In genomic region chr5:65478336-65478735, GRCh38 we compare ENCODE assay signal across 21 cellular contexts. TPM values are rescaled to one million over a fixed set of nuclear protein-coding genes. Genes with fewer than 3 reads are reported as not detected.
A peak's percentile ranks its signal among the peaks of the same experiment; 100 is the strongest.
DNase-seq lines count a peak whose midpoint lies in the region; ATAC-seq and TF ChIP-seq lines count a peak whose summit lies in the region.
"Had no signal": no experiment of that assay in that cellular context is flagged by ENCODE, and none has a peak within 500 bp of the region (broad histone marks: within the 10 kb centered on the region; RNA-seq: fewer than 3 reads in every experiment).

No MANE protein-coding gene starts in this region.

- dilution Hi-C loops in mammary epithelial cell (cut with HindIII; ENCODE audit: low sequenced_read_pairs), result no loop called here

- peaks cover 6% of the 10 kb centered on the region for H3K4me1 ChIP-seq in mammary epithelial cell (ENCODE audit: insufficient read depth, low read length)
- no peaks in the 10 kb centered on the region for H3K4me1 ChIP-seq in breast epithelium
- H3K4me1 ChIP-seq in mesenchymal stem cell (ENCODE audit: control insufficient read depth, insufficient read depth, low read depth, low read length), result peaks cover 2% of the 10 kb centered on the region

- H2BK5ac ChIP-seq in mesenchymal stem cell (ENCODE audit: low read depth, low read length, poor library complexity, severe bottlenecking), result no peak overlapping the region

- no peaks in the 10 kb centered on the region for H4K20me1 ChIP-seq in mammary epithelial cell (ENCODE audit: insufficient read depth, low read length)

- H2BK15ac ChIP-seq in mesenchymal stem cell (ENCODE audit: low read depth, poor library complexity, severe bottlenecking), result no peak overlapping the region

- H4K91ac ChIP-seq in mesenchymal stem cell (ENCODE audit: low read length), result no peak overlapping the region

- no peak overlapping the region for H4K8ac ChIP-seq in mesenchymal stem cell (ENCODE audit: low read length)

- WGBS in mammary epithelial cell (ENCODE audit: low coverage, missing lambda C conversion rate), result 100% methylated on average over 1 of the region's 1 CpG
- no CpG with 5 or more reads among the region's 1 CpG for WGBS in mesenchymal stem cell

- BruUV-seq in mammary epithelial cell (replicated peaks; lab: Mats Ljungman, UMichigan), result no TSS peak

- H3K27me3 ChIP-seq in mammary epithelial cell (ENCODE audit: insufficient read depth, low read length) (no peaks in the 10 kb centered on the region), breast epithelium (no peaks in the 10 kb centered on the region), mesenchymal stem cell (ENCODE audit: control insufficient read depth in 1 of 2, insufficient read depth in 1 of 2, low read length in 2 of 2) (no peaks in the 10 kb centered on the region)
- H3K27me3 ChIP-seq: Peyer's patch had no signal

- H3K79me1 ChIP-seq in mesenchymal stem cell (replicated peaks; ENCODE audit: low read length, poor library complexity, severe bottlenecking), result peaks cover 3% of the 10 kb centered on the region

- H3K9ac ChIP-seq in mammary epithelial cell (ENCODE audit: insufficient read depth, low read length), result no peak overlapping the region
- peak overlapping the region; percentile 93 for H3K9ac ChIP-seq in mesenchymal stem cell (ENCODE audit: low read length)

- no peak overlapping the region for H2BK120ac ChIP-seq in mesenchymal stem cell (ENCODE audit: low read depth, low read length)

- TF ChIP-seq CTCF in mammary epithelial cell (conservative IDR thresholded peaks at IDR 0.05 in 1 of 2, IDR thresholded peaks at IDR 0.05 in 1 of 2; ENCODE audit: extremely low read depth in 1 of 2, insufficient read depth in 1 of 2, low read depth in 1 of 2, low read length in 2 of 2) (no peak), breast epithelium (IDR thresholded peaks at IDR 0.05) (no peak), choroid plexus epithelial cell (conservative IDR thresholded peaks at IDR 0.05; ENCODE audit: low read depth, low read length) (no peak)

- no peak overlapping the region for H3K4ac ChIP-seq in mesenchymal stem cell (ENCODE audit: low read depth in 1 of 2, low read length in 2 of 2)

- no peak overlapping the region for H3K27ac ChIP-seq in mammary epithelial cell (ENCODE audit: insufficient read depth, low read depth, low read length)
- no peak overlapping the region for H3K27ac ChIP-seq in breast epithelium
- H3K27ac ChIP-seq in mesenchymal stem cell (ENCODE audit: low read length, poor library complexity, severe bottlenecking), result no peak overlapping the region
- H3K27ac ChIP-seq: HL-60, Peyer's patch had no signal

- H2AFZ ChIP-seq in mammary epithelial cell (ENCODE audit: low read depth, low read length), result no peak overlapping the region
- no peak overlapping the region for H2AFZ ChIP-seq in mesenchymal stem cell (ENCODE audit: low read depth, low read length)

- no peak overlapping the region for H3K14ac ChIP-seq in mesenchymal stem cell (ENCODE audit: low read length in 2 of 2)

- peaks cover 76% of the 10 kb centered on the region for H3K79me2 ChIP-seq in mammary epithelial cell (ENCODE audit: insufficient read depth, low read length)

- H3K4me2 ChIP-seq in mammary epithelial cell (ENCODE audit: insufficient read depth, low read depth, low read length) (peak overlapping the region; percentile 92), mesenchymal stem cell (ENCODE audit: low read length, poor library complexity, severe bottlenecking) (no peak overlapping the region)

- TF ChIP-seq POLR2A in breast epithelium (IDR thresholded peaks at IDR 0.05), result no peak

- H3K18ac ChIP-seq in mesenchymal stem cell (ENCODE audit: low read depth in 1 of 2, low read length in 2 of 2), result no peak overlapping the region

- H3K4me3 ChIP-seq in mammary epithelial cell (replicated peaks in 1 of 3; ENCODE audit: insufficient read depth in 1 of 3, low read depth in 2 of 3, low read length in 3 of 3), result peak overlapping the region in 2 of 3 experiments; percentile 80 to 88
- no peak overlapping the region for H3K4me3 ChIP-seq in breast epithelium
- H3K4me3 ChIP-seq in choroid plexus epithelial cell (ENCODE audit: low read depth, low read length), result no peak overlapping the region
- H3K4me3 ChIP-seq in mesenchymal stem cell (ENCODE audit: insufficient read depth in 1 of 2, low read depth in 1 of 2, low read length in 2 of 2), result peak overlapping the region in 1 of 2 experiments; percentile 96
- H3K4me3 ChIP-seq: Peyer's patch had no signal

- H3K23ac ChIP-seq in mesenchymal stem cell (ENCODE audit: low read length in 2 of 2), result no peak overlapping the region

- DNase-seq in mammary epithelial cell (no peak), breast epithelium (ENCODE audit: low spot score in 2 of 2) (no peak), choroid plexus epithelial cell (ENCODE audit: low read depth) (peak; percentile 22), mesenchymal stem cell (no peak), NCI-H2081 (lab: John Stamatoyannopoulos, UW) (no peak), Kasumi-1 (lab: John Stamatoyannopoulos, UW) (no peak), kidney glomerular epithelial cell (lab: John Stamatoyannopoulos, UW) (no peak)
- DNase-seq: AML-193, Caco-2, DND-41, GF-D8, GOT3, HFFc6, KBM-7, NCI-H1092 treated with DMSO at 0.1 percent for 48 hours, NCI-H1694, NCI-H69, Peyer's patch, SHP77 had no signal

- in situ Hi-C loops in mammary epithelial cell (cut with MboI; ENCODE audit: low sequenced_read_pairs in 2 of 2), result loop anchor here (25.0 kb wide), 3 partner anchors 516 to 841 kb away; no protein-coding TSS in a partner anchor

- H3K9me3 ChIP-seq in mammary epithelial cell (replicated peaks; ENCODE audit: insufficient read depth, low read length), result no peaks in the 10 kb centered on the region
- no peaks in the 10 kb centered on the region for H3K9me3 ChIP-seq in breast epithelium
- H3K9me3 ChIP-seq in mesenchymal stem cell (ENCODE audit: control insufficient read depth, low read length), result no peaks in the 10 kb centered on the region
- H3K9me3 ChIP-seq: Caco-2, Peyer's patch had no signal

- no peak overlapping the region for H2BK12ac ChIP-seq in mesenchymal stem cell (ENCODE audit: low read length in 2 of 2)

- H2AK5ac ChIP-seq in mesenchymal stem cell (ENCODE audit: low read length, severe bottlenecking), result no peak overlapping the region

- H3K36me3 ChIP-seq in mammary epithelial cell (ENCODE audit: insufficient read depth, low read length) (no peaks in the 10 kb centered on the region), breast epithelium (no peaks in the 10 kb centered on the region), mesenchymal stem cell (ENCODE audit: control insufficient read depth in 1 of 2, insufficient read depth in 2 of 2, low read depth in 1 of 2, low read length in 2 of 2) (peaks cover 0 to 1% of the 10 kb centered on the region in 2 experiments)
- H3K36me3 ChIP-seq: Peyer's patch had no signal

- CTCF ChIA-PET in mammary epithelial cell (lab: Charles Lee; ENCODE audit: low non-redundant PET), result no interaction called here

- ATAC-seq in HG03135 (IDR thresholded peaks at IDR 0.05; ENCODE audit: unreplicated experiment), result no peak

- intact Hi-C loops in mammary epithelial cell (cut with micrococcal nuclease) (no loop called here), breast epithelium (cut with DNase I; ENCODE audit: low total_unique reads) (no loop called here)

RNA-seq across cellular contexts. Expression of gene ADAMTS6, which starts 3.4 kb away (rescaled TPM):
- 10 to 100 TPM; 47.5 to 63.7 TPM for total RNA-seq in mammary epithelial cell
- 8.2 TPM for polyA plus RNA-seq in mammary epithelial cell
- polyA minus RNA-seq in mammary epithelial cell, result 29.5 TPM
- total RNA-seq in breast epithelium, result 1 to 10 TPM; 1.4 to 6.0 (median 3.9) TPM
- polyA plus RNA-seq in mesenchymal stem cell (2013, experiment 1 of 2), result 0.68 TPM
- 0.67 TPM for polyA plus RNA-seq in mesenchymal stem cell (2013, experiment 2 of 2)

Comparison
In these comparisons a context has a peak if more than half of its experiments do, and no peak if none do; other contexts are left out.
1. H3K4me3 ChIP-seq: peak in mammary epithelial cell (2 of 3); none in breast epithelium (0 of 3) and choroid plexus epithelial cell (single experiment).
2. RNA of gene ADAMTS6, which starts 3.4 kb away (total RNA-seq): 47.5 to 63.7 TPM in mammary epithelial cell; 1.4 to 6.0 TPM in breast epithelium; every median in the first group is over 4 times any median in the second.